In genomic region chr1:19645544-19646252, GRCh38 we compare ENCODE assay signal across 9 cellular contexts. TPM values are rescaled to one million over a fixed set of nuclear protein-coding genes. Genes with fewer than 3 reads are reported as not detected.
DNase-seq lines count a peak whose midpoint lies in the region; ATAC-seq, FAIRE-seq and TF ChIP-seq lines count a peak whose summit lies in the region.
"Had no signal": no experiment of that assay in that cellular context is flagged by ENCODE, and none has a peak within 500 bp of the region (broad histone marks: within the 10 kb centered on the region; RNA-seq: fewer than 3 reads in every experiment).

No MANE protein-coding gene starts in this region.

- peaks cover 44% of the 10 kb centered on the region for H3K4me1 Mint-ChIP-seq in activated CD8-positive, alpha-beta T cell treated with anti-CD3 and anti-CD28 coated beads, Interleukin-2, amount 10 ng/mL, durations not matched to agents 7 days and 5 days (ENCODE audit: low read depth)

- CTCF ChIA-PET in activated CD8-positive, alpha-beta T cell treated with anti-CD3 and anti-CD28 coated beads, Interleukin-2, amount 10 ng/mL, durations not matched to agents 7 days and 5 days (lab: Charles Lee): interaction anchor here (1.1 to 3.9 kb wide), 3 partner anchors 16 to 300 kb away, joined by 3 to 19 read pairs (median 8); no protein-coding TSS in a partner anchor

- intact Hi-C loops in left ventricle myocardium superior (cut with micrococcal nuclease): no loop called here
- intact Hi-C loops in sciatic nerve (cut with DNase I): loop anchor here (5.0 kb wide), 1 partner anchor 243 kb away; no protein-coding TSS in a partner anchor

- DNase-seq in GM12891 (ENCODE audit: insufficient read length, low spot score): no peak
- no peak for DNase-seq in activated CD8-positive, alpha-beta T cell treated with anti-CD3 and anti-CD28 coated beads, Interleukin-2, amount 10 ng/mL, durations not matched to agents 7 days and 5 days
- DNase-seq in left ventricle myocardium superior: no peak
- DNase-seq in sciatic nerve (ENCODE audit: low spot score): no peak
- DNase-seq in stimulated activated CD4-positive, alpha-beta T cell treated with anti-CD3 and anti-CD28 coated beads, Interleukin-4, amount 100 ng/mL, for 1 hour: no peak
- no peak for DNase-seq in urothelium cell line (ENCODE audit: low spot score)
- DNase-seq: NCI-H2171 treated with DMSO at 0.1 percent for 48 hours had no signal

- H3K27ac Mint-ChIP-seq in activated CD8-positive, alpha-beta T cell treated with anti-CD3 and anti-CD28 coated beads, Interleukin-2, amount 10 ng/mL, durations not matched to agents 7 days and 5 days: peak overlapping the region; percentile 52

- peak overlapping the region; percentile 93 for H3K4me3 Mint-ChIP-seq in activated CD8-positive, alpha-beta T cell treated with anti-CD3 and anti-CD28 coated beads, Interleukin-2, amount 10 ng/mL, durations not matched to agents 7 days and 5 days

- FAIRE-seq in GM12891 (lab: Jason Lieb, UNC) (peak; percentile 79), urothelium cell line (lab: Jason Lieb, UNC) (no peak)

- peaks cover 14% of the 10 kb centered on the region for H3K27me3 Mint-ChIP-seq in activated CD8-positive, alpha-beta T cell treated with anti-CD3 and anti-CD28 coated beads, Interleukin-2, amount 10 ng/mL, durations not matched to agents 7 days and 5 days (ENCODE audit: low read depth)

- no peak for ATAC-seq in activated CD8-positive, alpha-beta T cell treated with anti-CD3 and anti-CD28 coated beads, Interleukin-2, amount 10 ng/mL, durations not matched to agents 7 days and 5 days
- peak; percentile 1 for ATAC-seq in left ventricle myocardium superior
- ATAC-seq in sciatic nerve: peak; percentile 3
- no peak for ATAC-seq in GM18909 (IDR thresholded peaks at IDR 0.05; ENCODE audit: poor library complexity, unreplicated experiment)
- ATAC-seq in HG03280 (IDR thresholded peaks at IDR 0.05; ENCODE audit: unreplicated experiment): no peak

- H3K36me3 Mint-ChIP-seq in activated CD8-positive, alpha-beta T cell treated with anti-CD3 and anti-CD28 coated beads, Interleukin-2, amount 10 ng/mL, durations not matched to agents 7 days and 5 days (ENCODE audit: low read depth): peaks cover 2% of the 10 kb centered on the region

- POLR2A ChIA-PET in activated CD8-positive, alpha-beta T cell treated with anti-CD3 and anti-CD28 coated beads, Interleukin-2, amount 10 ng/mL, durations not matched to agents 7 days and 5 days (lab: Charles Lee): interaction anchor here (1.1 to 2.6 kb wide), 4 partner anchors 48 to 176 kb away, joined by 3 to 21 read pairs (median 8); a partner anchor contains a TSS

- H3K9me3 Mint-ChIP-seq in activated CD8-positive, alpha-beta T cell treated with anti-CD3 and anti-CD28 coated beads, Interleukin-2, amount 10 ng/mL, durations not matched to agents 7 days and 5 days (ENCODE audit: insufficient read depth): no peaks in the 10 kb centered on the region

- no peak for TF ChIP-seq POLR2A in GM12891 (IDR thresholded peaks at IDR 0.05; ENCODE audit: low read depth, low read length)

TF ChIP-seq in GM12891, 5 proteins besides CTCF, POLR2A, EP300 and RAD21:
- no peak for TF ChIP-seq POU2F2 (IDR thresholded peaks at IDR 0.05; ENCODE audit: low read depth, low read length)

RNA-seq across cellular contexts. Expression of gene NBL1, which starts 1.6 kb away (rescaled TPM):
- polyA plus RNA-seq in GM12891 (2012; ENCODE audit: low read depth, missing spikeins): 1.3 TPM
- 10 to 100 TPM; 40.1 TPM for total RNA-seq in activated CD8-positive, alpha-beta T cell treated with anti-CD3 and anti-CD28 coated beads, Interleukin-2, amount 10 ng/mL, durations not matched to agents 7 days and 5 days
- total RNA-seq in left ventricle myocardium superior (49.1 TPM), sciatic nerve (119 TPM)

RNA-seq across cellular contexts. Expression of gene HTR6, which starts 19.0 kb away (rescaled TPM):
- 0.32 TPM for polyA plus RNA-seq in GM12891 (2012; ENCODE audit: low read depth, missing spikeins)
- total RNA-seq in activated CD8-positive, alpha-beta T cell treated with anti-CD3 and anti-CD28 coated beads, Interleukin-2, amount 10 ng/mL, durations not matched to agents 7 days and 5 days: not detected
- not detected for total RNA-seq in left ventricle myocardium superior
- total RNA-seq in sciatic nerve: not detected

Comparison
In these comparisons a context has a peak if more than half of its experiments do, and no peak if none do; other contexts are left out.
1. ATAC-seq: peak in left ventricle myocardium superior (single experiment) and sciatic nerve (single experiment); none in activated CD8-positive, alpha-beta T cell treated with anti-CD3 and anti-CD28 coated beads, Interleukin-2, amount 10 ng/mL, durations not matched to agents 7 days and 5 days (single experiment), GM18909 (single experiment) and HG03280 (single experiment).